In the genomic region with DNA sequence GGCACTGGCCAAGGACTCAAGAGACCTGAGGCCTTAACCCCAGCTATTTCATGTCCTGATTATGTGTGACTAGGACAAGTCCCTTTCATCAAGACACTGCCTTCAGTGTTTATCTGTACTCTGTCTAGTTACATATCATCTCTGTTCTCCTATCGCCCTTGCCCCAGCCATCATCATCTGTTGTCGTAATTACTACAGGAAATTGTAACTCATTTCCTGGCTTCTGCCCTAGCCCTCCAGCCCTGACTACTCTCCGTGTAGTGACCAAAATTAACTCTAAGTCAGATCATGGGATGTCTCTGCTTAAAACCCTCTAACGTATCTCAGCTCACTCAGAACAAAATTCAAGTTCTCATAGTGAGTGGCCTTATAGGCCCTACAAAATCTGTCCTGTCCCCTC, we compare ENCODE assay signal across 31 cellular contexts.
"Had no signal": no experiment of that assay in that cellular context is flagged by ENCODE, and none has a peak within 500 bp of the region (broad histone marks: within the 10 kb centered on the region; RNA-seq: fewer than 3 reads in every experiment).

No MANE protein-coding gene starts in this region.

- H3K27ac ChIP-seq: neutrophil, ovary, parathyroid adenoma, psoas muscle, right lobe of liver, sigmoid colon, suprapubic skin, testis, tibial artery, transverse colon, upper lobe of right lung, uterus had no signal

- FAIRE-seq: small intestine had no signal

- H3K27me3 Mint-ChIP-seq: type B pancreatic cell had no signal

- H3K4me3 Mint-ChIP-seq: naive thymus-derived CD8-positive, alpha-beta T cell; natural killer cell treated with Interleukin-12 subunit alpha and Interleukin-12 subunit beta and Interleukin-15 and Interleukin-18, amount 100 ng/mL, for 72 hours; nephron progenitor cell; neural crest cell; stimulated activated effector memory CD8-positive, alpha-beta T cell treated with anti-CD3 and anti-CD28 coated beads, Interleukin-12 subunit alpha, Interleukin-12 subunit beta, amount 100 ng/mL, for 72 hours; stimulated activated naive CD8-positive, alpha-beta T cell treated with anti-CD3 and anti-CD28 coated beads, Interleukin-15, amount 100 ng/mL, for 72 hours; type B pancreatic cell had no signal

- DNase-seq: naive thymus-derived CD8-positive, alpha-beta T cell; nephron progenitor cell; nucleus accumbens; ovary; posterior cingulate gyrus; psoas muscle; right cardiac atrium; right lobe of liver; sigmoid colon; small intestine; stimulated activated CD4-positive, alpha-beta T cell treated with anti-CD3 and anti-CD28 coated beads, Interleukin-15, amount 100 ng/mL, for 24 hours; stimulated activated CD4-positive, alpha-beta T cell treated with anti-CD3 and anti-CD28 coated beads, Interleukin-2, amount 100 ng/mL, for 24 hours; stimulated activated CD4-positive, alpha-beta T cell treated with anti-CD3 and anti-CD28 coated beads, Interleukin-2, amount 100 ng/mL, for 48 hours; stimulated activated CD4-positive, alpha-beta T cell treated with anti-CD3 and anti-CD28 coated beads, Interleukin-4, amount 100 ng/mL, for 24 hours; stimulated activated naive CD4-positive, alpha-beta T cell; stimulated activated naive CD8-positive, alpha-beta T cell treated with anti-CD3 and anti-CD28 coated beads, Interleukin-15, amount 100 ng/mL, for 72 hours; stimulated activated naive CD8-positive, alpha-beta T cell treated with anti-CD3 and anti-CD28 coated beads, Interleukin-15, Interleukin-2, amounts not matched to agents 100 U/mL and 50 U/mL, for 24 hours; substantia nigra; testis; tibial artery; transverse colon; upper lobe of right lung; uterus had no signal

- H3K4me3 ChIP-seq: ovary, psoas muscle, right lobe of liver, sigmoid colon, suprapubic skin, testis, tibial artery, transverse colon, upper lobe of right lung, uterus had no signal

- ATAC-seq: naive thymus-derived CD8-positive, alpha-beta T cell; natural killer cell treated with Interleukin-12 subunit alpha and Interleukin-12 subunit beta and Interleukin-15 and Interleukin-18, amount 100 ng/mL, for 72 hours; psoas muscle; right cardiac atrium; right lobe of liver; stimulated activated effector memory CD8-positive, alpha-beta T cell treated with anti-CD3 and anti-CD28 coated beads, Interleukin-12 subunit alpha, Interleukin-12 subunit beta, amount 100 ng/mL, for 72 hours; stimulated activated naive CD8-positive, alpha-beta T cell treated with anti-CD3 and anti-CD28 coated beads, Interleukin-15, amount 100 ng/mL, for 72 hours; stimulated activated naive CD8-positive, alpha-beta T cell treated with anti-CD3 and anti-CD28 coated beads, Interleukin-15, Interleukin-2, amounts not matched to agents 100 U/mL and 50 U/mL, for 24 hours; upper lobe of right lung had no signal

- H3K79me2 ChIP-seq: parathyroid adenoma had no signal

- H3K27ac Mint-ChIP-seq: naive thymus-derived CD8-positive, alpha-beta T cell; natural killer cell treated with Interleukin-12 subunit alpha and Interleukin-12 subunit beta and Interleukin-15 and Interleukin-18, amount 100 ng/mL, for 72 hours; nephron progenitor cell; progenitor cell of endocrine pancreas; stimulated activated effector memory CD8-positive, alpha-beta T cell treated with anti-CD3 and anti-CD28 coated beads, Interleukin-12 subunit alpha, Interleukin-12 subunit beta, amount 100 ng/mL, for 72 hours; stimulated activated naive CD8-positive, alpha-beta T cell treated with anti-CD3 and anti-CD28 coated beads, Interleukin-15, amount 100 ng/mL, for 72 hours; type B pancreatic cell had no signal

- H2AFZ ChIP-seq: parathyroid adenoma had no signal

- H3K27me3 ChIP-seq: ovary, right lobe of liver, testis, transverse colon, upper lobe of right lung, uterus had no signal

- H3K36me3 Mint-ChIP-seq: natural killer cell treated with Interleukin-12 subunit alpha and Interleukin-12 subunit beta and Interleukin-15 and Interleukin-18, amount 100 ng/mL, for 72 hours; stimulated activated effector memory CD8-positive, alpha-beta T cell treated with anti-CD3 and anti-CD28 coated beads, Interleukin-12 subunit alpha, Interleukin-12 subunit beta, amount 100 ng/mL, for 72 hours; type B pancreatic cell had no signal

- H3K4me1 ChIP-seq: parathyroid adenoma, psoas muscle, upper lobe of right lung, uterus had no signal

- H3K9ac ChIP-seq: parathyroid adenoma had no signal

- H3K36me3 ChIP-seq: neutrophil, ovary, right lobe of liver, sigmoid colon, suprapubic skin, tibial artery, transverse colon, upper lobe of right lung, uterus had no signal

- H3K9me3 Mint-ChIP-seq: natural killer cell treated with Interleukin-12 subunit alpha and Interleukin-12 subunit beta and Interleukin-15 and Interleukin-18, amount 100 ng/mL, for 72 hours; stimulated activated effector memory CD8-positive, alpha-beta T cell treated with anti-CD3 and anti-CD28 coated beads, Interleukin-12 subunit alpha, Interleukin-12 subunit beta, amount 100 ng/mL, for 72 hours; stimulated activated naive CD8-positive, alpha-beta T cell treated with anti-CD3 and anti-CD28 coated beads, Interleukin-15, amount 100 ng/mL, for 72 hours; type B pancreatic cell had no signal

- H3K9me3 ChIP-seq: neutrophil, ovary, psoas muscle, right lobe of liver, suprapubic skin, testis, tibial artery, upper lobe of right lung, uterus had no signal
